In the genomic region with DNA sequence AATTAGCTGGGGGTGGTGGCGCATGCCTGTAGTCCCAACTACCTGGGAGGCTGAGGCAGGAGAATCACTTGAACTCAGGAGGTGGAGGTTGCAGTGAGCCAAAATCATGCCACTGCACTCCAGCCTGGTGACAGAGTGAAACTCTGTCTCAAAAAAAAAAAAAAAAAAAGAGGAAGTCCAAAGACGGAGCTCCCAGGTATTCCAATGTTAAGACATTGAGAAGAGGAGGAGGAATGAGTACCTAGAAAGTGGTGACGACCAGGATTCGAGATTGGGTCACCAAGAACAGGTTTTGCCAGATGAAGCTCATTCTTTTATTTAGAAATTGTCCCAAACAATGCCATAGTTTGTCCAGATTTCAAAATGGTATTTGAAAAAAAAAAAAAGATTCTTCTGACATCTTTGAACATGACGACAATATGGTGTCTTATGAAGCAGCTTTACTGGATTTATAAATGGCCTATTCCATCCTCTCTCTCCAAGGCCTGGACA, we compare ENCODE assay signal across 2 cellular contexts. TPM values are rescaled to one million over a fixed set of nuclear protein-coding genes. Genes with fewer than 3 reads are reported as not detected.
"Had no signal": no experiment of that assay in that cellular context is flagged by ENCODE, and none has a peak within 500 bp of the region (broad histone marks: within the 10 kb centered on the region; RNA-seq: fewer than 3 reads in every experiment).

No MANE protein-coding gene starts in this region.

RNA-seq across cellular contexts. Expression of a gene that starts 33.0 kb away (rescaled TPM):
- total RNA-seq: G401, GM12878 had no signal
